In genomic region chr6:156719720-156720563, GRCh38 we compare ENCODE assay signal across 8 cellular contexts. TPM values are rescaled to one million over a fixed set of nuclear protein-coding genes. Genes with fewer than 3 reads are reported as not detected.
A peak's percentile ranks its signal among the peaks of the same experiment; 100 is the strongest.
DNase-seq lines count a peak whose midpoint lies in the region; ATAC-seq and TF ChIP-seq lines count a peak whose summit lies in the region.

No MANE protein-coding gene starts in this region.

- no peak overlapping the region for H3K4me3 ChIP-seq in HFF-Myc (replicated peaks; ENCODE audit: low read depth, low read length)
- H3K4me3 ChIP-seq in endocrine pancreas (ENCODE audit: control insufficient read depth, insufficient read depth, low read length): no peak overlapping the region
- H3K4me3 ChIP-seq in mucosa of descending colon: no peak overlapping the region

- peak; percentile 97 for ATAC-seq in mucosa of descending colon

- DNase-seq in GM10266 (ENCODE audit: extremely low spot score) (peak; percentile 66), HFF-Myc (ENCODE audit: extremely low read depth, low read depth) (peak; percentile 16), NCI-H2029 (lab: John Stamatoyannopoulos, UW) (peak; percentile 28), mucosa of descending colon (peak; percentile 98), UCSD-AML1 (lab: John Stamatoyannopoulos, UW; ENCODE audit: unreplicated experiment) (no peak)
- peak; percentile 26 for DNase-seq in activated CD8-positive, alpha-beta memory T cell treated with anti-CD3 and anti-CD28 coated beads, Interleukin-2, amount 50 U/mL, for 1 hour (ENCODE audit: extremely low read depth)
- DNase-seq in stimulated activated CD8-positive, alpha-beta memory T cell treated with anti-CD3 and anti-CD28 coated beads, Interleukin-2, amount 100 ng/mL, for 48 hours (ENCODE audit: low read depth in 2 of 2): peak; percentile 43 to 55

- TF ChIP-seq CTCF in GM10266 (IDR thresholded peaks at IDR 0.05; ENCODE audit: control insufficient read depth, insufficient read depth, low read depth, missing control alignments): no peak
- TF ChIP-seq CTCF in HFF-Myc (IDR thresholded peaks at IDR 0.05; ENCODE audit: low read depth, low read length, missing control alignments): no peak
- TF ChIP-seq CTCF in mucosa of descending colon (IDR thresholded peaks at IDR 0.05): no peak

- H3K9me3 ChIP-seq in endocrine pancreas (ENCODE audit: control insufficient read depth, low read length): no peaks in the 10 kb centered on the region
- H3K9me3 ChIP-seq in mucosa of descending colon: no peaks in the 10 kb centered on the region

- no peaks in the 10 kb centered on the region for H3K27me3 ChIP-seq in endocrine pancreas (ENCODE audit: control insufficient read depth, insufficient read depth, low read length)

- no peaks in the 10 kb centered on the region for H3K36me3 ChIP-seq in endocrine pancreas (ENCODE audit: control insufficient read depth, insufficient read depth, low read length)
- H3K36me3 ChIP-seq in mucosa of descending colon (ENCODE audit: low read depth): no peaks in the 10 kb centered on the region

- intact Hi-C loops in mucosa of descending colon (cut with DNase I, micrococcal nuclease): no loop called here

- H3K9ac ChIP-seq in endocrine pancreas (ENCODE audit: control insufficient read depth, insufficient read depth, low read length): peak overlapping the region; percentile 47

- peaks cover 7% of the 10 kb centered on the region for H3K4me1 ChIP-seq in endocrine pancreas (ENCODE audit: control insufficient read depth, insufficient read depth, low read length)
- peaks cover 17% of the 10 kb centered on the region for H3K4me1 ChIP-seq in mucosa of descending colon (ENCODE audit: low read depth)

RNA-seq across cellular contexts. Expression of gene ARID1B, which starts 57.2 kb away (rescaled TPM):
- total RNA-seq in mucosa of descending colon: 100 to 1,000 TPM in 2 of 3 donors, 10 to 100 TPM in 1; 71.8 to 102 (median 101) TPM
